ENCODE assay signal across 20 cellular contexts in the genomic region with DNA sequence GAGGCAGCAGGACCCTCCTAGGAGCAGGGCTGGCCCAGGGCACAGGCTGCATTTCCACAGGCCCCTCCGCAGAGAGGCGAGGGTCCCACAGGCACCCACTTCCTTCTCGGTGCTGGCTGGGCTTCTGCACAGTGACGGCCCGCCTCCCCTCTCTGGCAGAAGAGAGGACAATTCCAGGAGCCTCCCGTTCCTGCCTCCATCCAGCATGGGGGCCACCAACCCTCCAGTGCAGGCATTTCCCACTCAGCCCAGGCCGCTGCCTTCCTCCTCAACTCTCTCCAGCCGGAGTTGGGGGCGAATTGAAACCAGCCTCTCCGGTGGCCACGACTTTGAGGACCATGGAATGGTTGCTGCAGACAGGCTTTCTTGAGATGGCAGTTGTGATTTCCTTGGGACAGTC.
"Had no signal": no experiment of that assay in that cellular context is flagged by ENCODE, and none has a peak within 500 bp of the region (broad histone marks: within the 10 kb centered on the region; RNA-seq: fewer than 3 reads in every experiment).

No MANE protein-coding gene starts in this region.

- ATAC-seq: gastrocnemius medialis; heart right ventricle; lower lobe of right lung; natural killer cell treated with Interleukin-12 subunit alpha and Interleukin-12 subunit beta and Interleukin-15 and Interleukin-18, amount 100 ng/mL, for 72 hours had no signal

- H3K27ac ChIP-seq: colonic mucosa, epithelial cell of prostate, esophagus muscularis mucosa, gastrocnemius medialis, heart right ventricle, left ventricle myocardium inferior, lower lobe of right lung, neural progenitor cell, parathyroid adenoma, prostate gland, spleen, thyroid gland had no signal

- H3K4me1 ChIP-seq: colonic mucosa, esophagus muscularis mucosa, gastrocnemius medialis, heart right ventricle, left ventricle myocardium inferior, lower lobe of right lung, parathyroid adenoma, prostate gland, spleen, thyroid gland had no signal

- DNase-seq: colonic mucosa; effector CD8-positive, alpha-beta T cell; gastrocnemius medialis; heart right ventricle; hypothalamus; left ventricle myocardium inferior; lower lobe of right lung; midbrain; occipital lobe; spleen; stimulated activated CD4-positive, alpha-beta T cell treated with anti-CD3 and anti-CD28 coated beads, Interleukin-2, amount 100 ng/mL, for 24 hours; stimulated activated naive CD4-positive, alpha-beta T cell; thyroid gland had no signal

- H3K9me3 ChIP-seq: colonic mucosa, prostate gland, thyroid gland had no signal

- H3K4me3 ChIP-seq: colonic mucosa, dorsolateral prefrontal cortex, esophagus muscularis mucosa, gastrocnemius medialis, heart right ventricle, left ventricle myocardium inferior, lower lobe of right lung, neural progenitor cell, prostate gland, spleen, thyroid gland had no signal

- H3K36me3 ChIP-seq: colonic mucosa, esophagus muscularis mucosa, gastrocnemius medialis, heart right ventricle, left ventricle myocardium inferior, lower lobe of right lung, neural progenitor cell, prostate gland, spleen, thyroid gland had no signal

- H3K9ac ChIP-seq: neural progenitor cell, parathyroid adenoma had no signal

- H3K27me3 ChIP-seq: colonic mucosa, neural progenitor cell, thyroid gland had no signal
